Comparison of ENCODE assay signal across 8 cellular contexts in genomic region chr1:149886112-149886395, GRCh38. TPM values are rescaled to one million over a fixed set of nuclear protein-coding genes. Genes with fewer than 3 reads are reported as not detected.
DNase-seq lines count a peak whose midpoint lies in the region; TF ChIP-seq lines count a peak whose summit lies in the region.
"Not testable (repeated sequence)": the region's sequence is repeated elsewhere in the genome, so short reads cannot be mapped to it uniquely, and the experiment has no call there.

No MANE protein-coding gene starts in this region.

- in situ Hi-C loops in GM23248 (cut with MboI); astrocyte of the cerebellum (cut with HindIII; ENCODE audit: low sequenced_read_pairs): not testable (repeated sequence)

- intact Hi-C loops in PC-9 (cut with micrococcal nuclease; ENCODE audit: unreplicated experiment): loop anchor here (10.0 kb wide), 1 partner anchor 279 kb away; no protein-coding TSS in a partner anchor
- intact Hi-C loops in esophagus muscularis mucosa (cut with DNase I): not testable (repeated sequence)

- H3K27me3 ChIP-seq in AG04450 (ENCODE audit: control insufficient read depth, insufficient read depth, low read length); GM23248 (replicated peaks; ENCODE audit: insufficient read depth); PC-9 (ENCODE audit: insufficient read depth, low read depth); esophagus muscularis mucosa; iPS-18a (ENCODE audit: control insufficient read depth, insufficient read depth, low read length); neural cell (ENCODE audit: insufficient read depth, low read depth, low read length); stomach smooth muscle (ENCODE audit: control insufficient read depth in 1 of 2, insufficient read depth in 2 of 2, low read length in 2 of 2): not testable (repeated sequence)

- peak overlapping the region; percentile 92 for H3K4me2 ChIP-seq in GM23248 (ENCODE audit: unreplicated experiment)
- H3K4me2 ChIP-seq in PC-9: peak overlapping the region; percentile 94
- H3K4me2 ChIP-seq in neural cell (ENCODE audit: low read length): peak overlapping the region; percentile 99

- H3K36me3 ChIP-seq in GM23248 (ENCODE audit: low read depth); PC-9 (ENCODE audit: low read depth); esophagus muscularis mucosa; iPS-18a (ENCODE audit: control insufficient read depth, low read depth, low read length); neural cell (ENCODE audit: insufficient read depth, low read length); stomach smooth muscle (ENCODE audit: control insufficient read depth in 2 of 2, insufficient read depth in 2 of 2, low read length in 2 of 2): not testable (repeated sequence)

- DNase-seq in AG04450 (ENCODE audit: low read depth, low spot score); GM23248; PC-9; astrocyte of the cerebellum (ENCODE audit: low read depth); esophagus muscularis mucosa (ENCODE audit: extremely low spot score): not testable (repeated sequence)

- POLR2A ChIA-PET in AG04450 (lab: Yijun Ruan, JAX): interaction anchor here (0.6 to 4.4 kb wide), 11 partner anchors 13 to 1625 kb away, joined by 3 to 38 read pairs (median 14); partner anchors contain the start of genes BOLA1, CGN, MTMR11 and OTUD7B
- POLR2A ChIA-PET in PC-9 (lab: Charles Lee; ENCODE audit: unreplicated experiment): interaction anchor here (0.5 to 2.4 kb wide), 8 partner anchors 36 to 321 kb away, joined by 3 to 33 read pairs (median 5); no protein-coding TSS in a partner anchor

- peaks cover 33% of the 10 kb centered on the region for H3F3A ChIP-seq in GM23248 (ENCODE audit: insufficient read depth)
- H3F3A ChIP-seq in PC-9 (ENCODE audit: insufficient read depth, low read depth): peaks cover 41% of the 10 kb centered on the region
- not testable (repeated sequence) for H3F3A ChIP-seq in neural cell (ENCODE audit: insufficient read depth, low read length, poor library complexity, severe bottlenecking)

- H3K4me3 ChIP-seq in AG04450 (ENCODE audit: low read depth, low read length) (peak overlapping the region; percentile 77), GM23248 (peak overlapping the region; percentile 81), PC-9 (peak overlapping the region; percentile 79), astrocyte of the cerebellum (ENCODE audit: low read depth, low read length) (peak overlapping the region; percentile 51), esophagus muscularis mucosa (peak overlapping the region; percentile 66 to 92 (median 80)), iPS-18a (ENCODE audit: low read length) (peak overlapping the region; percentile 98), neural cell (ENCODE audit: low read length) (peak overlapping the region; percentile 82), stomach smooth muscle (ENCODE audit: low read length in 2 of 2) (peak overlapping the region; percentile 71 to 89)

- TF ChIP-seq EP300 in esophagus muscularis mucosa (IDR thresholded peaks at IDR 0.05); neural cell (conservative IDR thresholded peaks at IDR 0.05; ENCODE audit: poor library complexity, severe bottlenecking): not testable (repeated sequence)

- CTCF ChIA-PET in AG04450 (lab: Charles Lee): interaction anchor here (0.7 to 1.5 kb wide), 2 partner anchors 101 to 204 kb away, joined by 3 to 5 read pairs; no protein-coding TSS in a partner anchor
- CTCF ChIA-PET in PC-9 (lab: Charles Lee): not testable (repeated sequence)

- H3K79me2 ChIP-seq in GM23248 (ENCODE audit: insufficient read depth): peaks cover 28% of the 10 kb centered on the region
- peaks cover 20% of the 10 kb centered on the region for H3K79me2 ChIP-seq in PC-9 (ENCODE audit: low read depth)
- H3K79me2 ChIP-seq in neural cell (replicated peaks; ENCODE audit: insufficient read depth, low read length): peaks cover 48% of the 10 kb centered on the region

- TF ChIP-seq RAD21 in neural cell (conservative IDR thresholded peaks at IDR 0.05): not testable (repeated sequence)

- H3K9me3 ChIP-seq in AG04450 (ENCODE audit: control insufficient read depth, insufficient read depth, low read length); GM23248 (ENCODE audit: low read depth); PC-9 (ENCODE audit: insufficient read depth, low read depth); esophagus muscularis mucosa; iPS-18a (ENCODE audit: control insufficient read depth, low read depth, low read length); neural cell (ENCODE audit: low read length); stomach smooth muscle (ENCODE audit: control insufficient read depth in 2 of 2, low read length in 2 of 2): not testable (repeated sequence)

- H3K4me1 ChIP-seq in GM23248 (ENCODE audit: insufficient read depth) (peaks cover 12% of the 10 kb centered on the region), PC-9 (replicated peaks; ENCODE audit: insufficient read depth) (peaks cover 27% of the 10 kb centered on the region), esophagus muscularis mucosa (peaks cover 18 to 42% (median 27%) of the 10 kb centered on the region in 4 donors), iPS-18a (ENCODE audit: control insufficient read depth, low read depth, low read length) (peaks cover 17% of the 10 kb centered on the region), stomach smooth muscle (ENCODE audit: control insufficient read depth, insufficient read depth, low read length) (peaks cover 12% of the 10 kb centered on the region)

- not testable (repeated sequence) for H4K20me1 ChIP-seq in GM23248 (ENCODE audit: insufficient read depth); PC-9 (ENCODE audit: insufficient read depth); neural cell (ENCODE audit: insufficient read depth)

- 2 to 4% methylated on average over 10 to 19 of the region's 19 CpGs for WGBS in GM23248 (ENCODE audit: low coverage in 1 of 2, low lambda C conversion rate in 2 of 2, missing lambda C conversion rate in 2 of 2), 2 experiments
- WGBS in esophagus muscularis mucosa: 0% methylated on average over 5 of the region's 19 CpGs

- H3K9ac ChIP-seq in GM23248: peak overlapping the region; percentile 94
- H3K9ac ChIP-seq in iPS-18a (ENCODE audit: low read length): peak overlapping the region; percentile 98
- H3K9ac ChIP-seq in neural cell (ENCODE audit: low read length): peak overlapping the region; percentile 88
- H3K9ac ChIP-seq in stomach smooth muscle (ENCODE audit: low read length in 2 of 2): peak overlapping the region; percentile 88 to 98

- H3K27ac ChIP-seq in AG04450 (ENCODE audit: low read depth, low read length) (peak overlapping the region; percentile 99), GM23248 (peak overlapping the region; percentile 98), PC-9 (peak overlapping the region; percentile 97), esophagus muscularis mucosa (replicated peaks in 1 of 4) (peak overlapping the region; percentile 99 to 100 (median 99)), iPS-18a (ENCODE audit: low read length) (peak overlapping the region; percentile 87), neural cell (ENCODE audit: low read length) (peak overlapping the region; percentile 97), stomach smooth muscle (ENCODE audit: low read length) (peak overlapping the region; percentile 99)

- not testable (repeated sequence) for H2AFZ ChIP-seq in GM23248; neural cell (ENCODE audit: low read depth, low read length)
- peak overlapping the region; percentile 37 for H2AFZ ChIP-seq in PC-9

- not testable (repeated sequence) for TF ChIP-seq POLR2A in esophagus muscularis mucosa (IDR thresholded peaks at IDR 0.05; ENCODE audit: low read depth)

- not testable (repeated sequence) for H3K9me2 ChIP-seq in GM23248 (ENCODE audit: insufficient read depth); PC-9 (ENCODE audit: insufficient read depth); neural cell (ENCODE audit: insufficient read depth, low read length)

- BruUV-seq in PC-9 (replicated peaks; lab: Mats Ljungman, UMichigan): not testable (repeated sequence)

- not testable (repeated sequence) for TF ChIP-seq CTCF in AG04450 (IDR thresholded peaks at IDR 0.05; ENCODE audit: low read depth, low read length); PC-9 (conservative IDR thresholded peaks at IDR 0.05); astrocyte of the cerebellum (IDR thresholded peaks at IDR 0.05; ENCODE audit: low read depth, low read length, missing control alignments); esophagus muscularis mucosa (IDR thresholded peaks at IDR 0.05); neural cell (IDR thresholded peaks at IDR 0.05; ENCODE audit: poor library complexity, severe bottlenecking)

RNA-seq across cellular contexts. Expression of gene BOLA1, which starts 13.3 kb away (rescaled TPM):
- polyA plus RNA-seq in AG04450 (2011; rRNA removed) (10.1 and 11.8 TPM in 2 replicates), GM23248 (2016; fragmentation: Nextera tagmentation; extraction: Ambion mirVana) (18.6 and 20.1 TPM in 2 replicates), neural cell (19.6 and 26.3 TPM in 2 replicates)
- polyA minus RNA-seq in AG04450 (2011; rRNA and poly(A)+ RNA removed): 0.69 and 1.5 TPM in 2 replicates
- 12.3 and 16.4 TPM in 2 replicates for total RNA-seq in GM23248 (2014; rRNA removed; shearing (Covaris generic))
- total RNA-seq in PC-9 (2021) (16.2 and 23.7 TPM in 2 replicates), esophagus muscularis mucosa (10 to 100 TPM; 31.1 to 45.8 (median 41.6) TPM)
- polyA minus RNA-seq in neural cell: 8.6 and 9.0 TPM in 2 replicates

RNA-seq across cellular contexts. Expression of gene SV2A, which starts 31.6 kb away (rescaled TPM):
- 25.8 and 27.3 TPM in 2 replicates for polyA plus RNA-seq in AG04450 (2011; rRNA removed)
- 48.2 and 54.4 TPM in 2 replicates for polyA minus RNA-seq in AG04450 (2011; rRNA and poly(A)+ RNA removed)
- total RNA-seq in GM23248 (2014; rRNA removed; shearing (Covaris generic)): 0.51 and 1.1 TPM in 2 replicates
- 0.36 and 0.60 TPM in 2 replicates for polyA plus RNA-seq in GM23248 (2016; fragmentation: Nextera tagmentation; extraction: Ambion mirVana)
- total RNA-seq in PC-9 (2021): 0.20 and 0.33 TPM in 2 replicates
- total RNA-seq in esophagus muscularis mucosa: 1 to 10 TPM; 3.3 to 8.6 (median 5.5) TPM
- 78.1 and 95.3 TPM in 2 replicates for polyA plus RNA-seq in neural cell
- 174 and 183 TPM in 2 replicates for polyA minus RNA-seq in neural cell

RNA-seq across cellular contexts. Expression of gene SF3B4, which starts 41.5 kb away (rescaled TPM):
- 47.6 and 52.7 TPM in 2 replicates for polyA plus RNA-seq in AG04450 (2011; rRNA removed)
- polyA minus RNA-seq in AG04450 (2011; rRNA and poly(A)+ RNA removed): 44.2 and 50.1 TPM in 2 replicates
- 12.3 and 17.5 TPM in 2 replicates for total RNA-seq in GM23248 (2014; rRNA removed; shearing (Covaris generic))
- polyA plus RNA-seq in GM23248 (2016; fragmentation: Nextera tagmentation; extraction: Ambion mirVana): 98.0 and 106 TPM in 2 replicates
- 50.8 and 73.1 TPM in 2 replicates for total RNA-seq in PC-9 (2021)
- total RNA-seq in esophagus muscularis mucosa: 10 to 100 TPM; 12.1 to 21.6 (median 14.0) TPM
- polyA plus RNA-seq in neural cell: 7.8 and 14.1 TPM in 2 replicates
- 10.7 and 15.3 TPM in 2 replicates for polyA minus RNA-seq in neural cell

RNA-seq across cellular contexts. Expression of gene MTMR11, which starts 50.6 kb away (rescaled TPM):
- polyA plus RNA-seq in AG04450 (2011; rRNA removed) (13.9 and 17.0 TPM in 2 replicates), GM23248 (2016; fragmentation: Nextera tagmentation; extraction: Ambion mirVana) (11.9 and 12.4 TPM in 2 replicates), neural cell (0.58 and 1.6 TPM in 2 replicates)
- 20.1 and 21.4 TPM in 2 replicates for polyA minus RNA-seq in AG04450 (2011; rRNA and poly(A)+ RNA removed)
- 7.7 and 13.1 TPM in 2 replicates for total RNA-seq in GM23248 (2014; rRNA removed; shearing (Covaris generic))
- total RNA-seq in PC-9 (2021) (16.0 and 18.2 TPM in 2 replicates), esophagus muscularis mucosa (10 to 100 TPM in 2 of 4 donors, 1 to 10 TPM in 2; 7.3 to 15.0 (median 10.5) TPM)
- 0.46 and 0.49 TPM in 2 replicates for polyA minus RNA-seq in neural cell
